In genomic region chr9:36389590-36389989, GRCh38 we compare ENCODE assay signal across 18 cellular contexts. TPM values are rescaled to one million over a fixed set of nuclear protein-coding genes. Genes with fewer than 3 reads are reported as not detected.
DNase-seq lines count a peak whose midpoint lies in the region; ATAC-seq and TF ChIP-seq lines count a peak whose summit lies in the region.
"Had no signal": no experiment of that assay in that cellular context is flagged by ENCODE, and none has a peak within 500 bp of the region (broad histone marks: within the 10 kb centered on the region; RNA-seq: fewer than 3 reads in every experiment).

No MANE protein-coding gene starts in this region.

- H3K9me3 Mint-ChIP-seq in MCF 10A (ENCODE audit: unreplicated experiment): no peaks in the 10 kb centered on the region
- H3K9me3 Mint-ChIP-seq in stimulated activated effector memory CD8-positive, alpha-beta T cell treated with anti-CD3 and anti-CD28 coated beads, Interleukin-12 subunit alpha, Interleukin-12 subunit beta, amount 100 ng/mL, for 72 hours: no peaks in the 10 kb centered on the region
- H3K9me3 Mint-ChIP-seq: CD4-positive, CD25-positive, alpha-beta regulatory T cell had no signal

- POLR2A ChIA-PET in MCF 10A (lab: Yijun Ruan, JAX): interaction anchor here (0.6 to 2.0 kb wide), 3 partner anchors 10 to 14 kb away, joined by 3 to 9 read pairs (median 3); partner anchors contain the start of gene RNF38

- intact Hi-C loops in mammary epithelial cell (cut with micrococcal nuclease): no loop called here
- intact Hi-C loops in MCF 10A (cut with micrococcal nuclease): no loop called here

- H3K27me3 Mint-ChIP-seq in MCF 10A (ENCODE audit: insufficient read depth, unreplicated experiment): no peaks in the 10 kb centered on the region
- H3K27me3 Mint-ChIP-seq: B cell; CD4-positive, CD25-positive, alpha-beta regulatory T cell had no signal

- H3K79me2 ChIP-seq in mammary epithelial cell (ENCODE audit: insufficient read depth, low read length) (peaks cover 88% of the 10 kb centered on the region), OCI-LY1 (ENCODE audit: insufficient read depth, low read length) (peaks cover 71% of the 10 kb centered on the region)

- H4K20me1 ChIP-seq in mammary epithelial cell (ENCODE audit: insufficient read depth, low read length) (no peaks in the 10 kb centered on the region), OCI-LY1 (ENCODE audit: insufficient read depth, low read length) (no peaks in the 10 kb centered on the region)

- in situ Hi-C loops in mammary epithelial cell (cut with MboI; ENCODE audit: low sequenced_read_pairs in 2 of 2): no loop called here

- peaks cover 21% of the 10 kb centered on the region for H3K4me1 Mint-ChIP-seq in MCF 10A (ENCODE audit: insufficient read depth, unreplicated experiment)
- H3K4me1 Mint-ChIP-seq in stimulated activated effector memory CD8-positive, alpha-beta T cell treated with anti-CD3 and anti-CD28 coated beads, Interleukin-12 subunit alpha, Interleukin-12 subunit beta, amount 100 ng/mL, for 72 hours: peaks cover 47% of the 10 kb centered on the region

- DNase-seq in mammary epithelial cell (no peak), MCF 10A (ENCODE audit: unreplicated experiment) (no peak), epithelial cell of esophagus (ENCODE audit: low read depth) (peak; percentile 21), NCI-H2081 (lab: John Stamatoyannopoulos, UW) (no peak)
- DNase-seq in stimulated activated effector memory CD8-positive, alpha-beta T cell treated with anti-CD3 and anti-CD28 coated beads, Interleukin-12 subunit alpha, Interleukin-12 subunit beta, amount 100 ng/mL, for 72 hours (ENCODE audit: low spot score in 2 of 2): no peak
- DNase-seq: Caco-2; CD4-positive, CD25-positive, alpha-beta regulatory T cell; DMS153; KG1; NCI-H1417; NCI-H187 treated with DMSO at 0.1 percent for 48 hours; NCI-H2171; NCI-H446 treated with DMSO at 0.1 percent for 48 hours had no signal

- CTCF ChIA-PET in mammary epithelial cell (lab: Charles Lee; ENCODE audit: low non-redundant PET) (no interaction called here), MCF 10A (lab: Yijun Ruan, JAX) (interaction anchor here (0.6 kb wide), 1 partner anchor 304 kb away, joined by 3 read pairs; no protein-coding TSS in a partner anchor)

- H3K36me3 ChIP-seq in mammary epithelial cell (ENCODE audit: insufficient read depth, low read length) (peaks cover 8% of the 10 kb centered on the region), OCI-LY1 (ENCODE audit: insufficient read depth, low read length) (peaks cover 46% of the 10 kb centered on the region)

- H3K27ac Mint-ChIP-seq in MCF 10A (ENCODE audit: low read depth, unreplicated experiment): no peak overlapping the region
- peak overlapping the region; percentile 75 for H3K27ac Mint-ChIP-seq in stimulated activated effector memory CD8-positive, alpha-beta T cell treated with anti-CD3 and anti-CD28 coated beads, Interleukin-12 subunit alpha, Interleukin-12 subunit beta, amount 100 ng/mL, for 72 hours
- H3K27ac Mint-ChIP-seq: B cell had no signal

- no peaks in the 10 kb centered on the region for H3K9me2 ChIP-seq in OCI-LY1 (ENCODE audit: low read depth, low read length)

- H3K4me1 ChIP-seq in mammary epithelial cell (ENCODE audit: insufficient read depth, low read length) (peaks cover 10% of the 10 kb centered on the region), OCI-LY1 (ENCODE audit: insufficient read depth, low read length, severe bottlenecking) (peaks cover 6% of the 10 kb centered on the region)
- H3K4me1 ChIP-seq: Caco-2 had no signal

- H2AFZ ChIP-seq in mammary epithelial cell (ENCODE audit: low read depth, low read length): no peak overlapping the region
- H2AFZ ChIP-seq in OCI-LY1 (ENCODE audit: low read length): no peak overlapping the region

- H3K9ac ChIP-seq in mammary epithelial cell (ENCODE audit: insufficient read depth, low read length): no peak overlapping the region
- 0 out of 2 replicates have a peak overlapping the region, but pooled peaks have one; percentile 1 for H3K9ac ChIP-seq in OCI-LY1 (ENCODE audit: low read length)

- H3K4me3 ChIP-seq in mammary epithelial cell (replicated peaks in 1 of 3; ENCODE audit: insufficient read depth in 1 of 3, low read depth in 2 of 3, low read length in 3 of 3) (no peak overlapping the region), OCI-LY1 (ENCODE audit: low read depth, low read length, poor library complexity, severe bottlenecking) (no peak overlapping the region), epithelial cell of esophagus (ENCODE audit: low read length) (no peak overlapping the region)
- H3K4me3 ChIP-seq: SK-N-MC had no signal

- H3K4me3 Mint-ChIP-seq in MCF 10A (ENCODE audit: unreplicated experiment): no peak overlapping the region
- no peak overlapping the region for H3K4me3 Mint-ChIP-seq in stimulated activated effector memory CD8-positive, alpha-beta T cell treated with anti-CD3 and anti-CD28 coated beads, Interleukin-12 subunit alpha, Interleukin-12 subunit beta, amount 100 ng/mL, for 72 hours
- H3K4me3 Mint-ChIP-seq: B cell had no signal

- H3K4me2 ChIP-seq in mammary epithelial cell (ENCODE audit: insufficient read depth, low read depth, low read length) (no peak overlapping the region), OCI-LY1 (ENCODE audit: low read length) (no peak overlapping the region)

- H3K27me3 ChIP-seq in mammary epithelial cell (ENCODE audit: insufficient read depth, low read length): no peaks in the 10 kb centered on the region
- no peaks in the 10 kb centered on the region for H3K27me3 ChIP-seq in OCI-LY1 (ENCODE audit: insufficient read depth, low read length)

- H3K27ac ChIP-seq in mammary epithelial cell (ENCODE audit: insufficient read depth, low read depth, low read length) (no peak overlapping the region), OCI-LY1 (ENCODE audit: low read depth, low read length, poor library complexity, severe bottlenecking) (no peak overlapping the region)

- peak; percentile 52 for ATAC-seq in stimulated activated effector memory CD8-positive, alpha-beta T cell treated with anti-CD3 and anti-CD28 coated beads, Interleukin-12 subunit alpha, Interleukin-12 subunit beta, amount 100 ng/mL, for 72 hours
- ATAC-seq in HG03520 (IDR thresholded peaks at IDR 0.05; ENCODE audit: unreplicated experiment): no peak
- ATAC-seq: Right ventricle myocardium inferior had no signal

- H3F3A ChIP-seq in OCI-LY1 (ENCODE audit: insufficient read depth, low read length): no peaks in the 10 kb centered on the region

- 47% methylated on average over 2 of the region's 2 CpGs for WGBS in mammary epithelial cell (ENCODE audit: low coverage, missing lambda C conversion rate)

- dilution Hi-C loops in mammary epithelial cell (cut with HindIII; ENCODE audit: low sequenced_read_pairs): loop anchor here (25.0 kb wide), 2 partner anchors 102 to 177 kb away; no protein-coding TSS in a partner anchor

- BruUV-seq in mammary epithelial cell (replicated peaks; lab: Mats Ljungman, UMichigan): TSS peak; percentile 6
- BruUV-seq in MCF 10A (replicated peaks; lab: Mats Ljungman, UMichigan): no TSS peak

- no peaks in the 10 kb centered on the region for H3K9me3 ChIP-seq in mammary epithelial cell (replicated peaks; ENCODE audit: insufficient read depth, low read length)
- H3K9me3 ChIP-seq in OCI-LY1 (ENCODE audit: low read length): no peaks in the 10 kb centered on the region
- H3K9me3 ChIP-seq: Caco-2 had no signal

- TF ChIP-seq CTCF in mammary epithelial cell (conservative IDR thresholded peaks at IDR 0.05 in 1 of 2, IDR thresholded peaks at IDR 0.05 in 1 of 2; ENCODE audit: extremely low read depth in 1 of 2, insufficient read depth in 1 of 2, low read depth in 1 of 2, low read length in 2 of 2) (no peak), MCF 10A (IDR thresholded peaks at IDR 0.05; ENCODE audit: unreplicated experiment) (no peak), OCI-LY1 (IDR thresholded peaks at IDR 0.05; ENCODE audit: low read length) (no peak), epithelial cell of esophagus (IDR thresholded peaks at IDR 0.05; ENCODE audit: insufficient read depth, low read depth, low read length, missing control alignments) (no peak)

- H3K36me3 Mint-ChIP-seq in MCF 10A (ENCODE audit: insufficient read depth, unreplicated experiment): peaks cover 55% of the 10 kb centered on the region
- H3K36me3 Mint-ChIP-seq in stimulated activated effector memory CD8-positive, alpha-beta T cell treated with anti-CD3 and anti-CD28 coated beads, Interleukin-12 subunit alpha, Interleukin-12 subunit beta, amount 100 ng/mL, for 72 hours: peaks cover 55% of the 10 kb centered on the region

RNA-seq across cellular contexts. Expression of gene RNF38, which starts 10.5 kb away (rescaled TPM):
- total RNA-seq in mammary epithelial cell: 10 to 100 TPM; 12.3 to 12.9 TPM
- 15.1 TPM for polyA plus RNA-seq in mammary epithelial cell
- 19.9 TPM for polyA minus RNA-seq in mammary epithelial cell
- total RNA-seq in MCF 10A (2022): 17.8 and 18.6 TPM in 2 replicates
